Comparison of ENCODE assay signal across 18 cellular contexts in the genomic region with DNA sequence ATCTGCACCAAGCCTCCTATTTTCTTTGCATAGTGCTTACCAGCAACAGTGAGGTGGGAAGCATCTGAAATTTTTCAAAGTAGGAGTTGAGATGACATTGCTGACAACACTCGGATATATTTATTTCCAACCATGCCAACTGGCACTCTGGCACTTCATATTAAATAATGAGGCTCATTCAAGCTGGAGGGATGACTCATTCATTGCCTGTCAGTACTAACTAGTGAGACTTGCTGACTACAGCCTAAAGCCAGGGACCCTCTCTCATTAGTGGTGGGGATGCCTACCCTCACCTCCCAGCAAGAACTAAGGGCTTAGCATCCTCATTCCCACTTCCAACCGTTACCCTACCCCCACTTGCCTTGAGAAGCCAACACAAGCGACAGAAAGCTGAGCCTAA.
DNase-seq lines count a peak whose midpoint lies in the region; ATAC-seq, FAIRE-seq and TF ChIP-seq lines count a peak whose summit lies in the region.
"Had no signal": no experiment of that assay in that cellular context is flagged by ENCODE, and none has a peak within 500 bp of the region (broad histone marks: within the 10 kb centered on the region; RNA-seq: fewer than 3 reads in every experiment).

No MANE protein-coding gene starts in this region.

- no peaks in the 10 kb centered on the region for H3K79me1 ChIP-seq in trophoblast cell (ENCODE audit: low read length)

- no peak overlapping the region for H2AK5ac ChIP-seq in trophoblast cell (ENCODE audit: low read length)

- no peaks in the 10 kb centered on the region for H4K20me1 ChIP-seq in keratinocyte (ENCODE audit: control insufficient read depth, extremely low read depth, insufficient read depth, low read length)

- H4K91ac ChIP-seq in trophoblast cell (ENCODE audit: low read depth, low read length): no peak overlapping the region

- H3K9ac ChIP-seq in keratinocyte (ENCODE audit: control insufficient read depth, extremely low read depth, insufficient read depth, low read length) (no peak overlapping the region), trophoblast cell (ENCODE audit: low read length) (no peak overlapping the region)
- H3K9ac ChIP-seq: KMS-11 had no signal

- no peaks in the 10 kb centered on the region for H3K9me3 ChIP-seq in AG04450 (ENCODE audit: control insufficient read depth, insufficient read depth, low read length)
- H3K9me3 ChIP-seq in keratinocyte (ENCODE audit: control insufficient read depth, low read depth, low read length): no peaks in the 10 kb centered on the region
- H3K9me3 ChIP-seq in trophoblast cell (ENCODE audit: insufficient read depth, low read depth, low read length): no peaks in the 10 kb centered on the region
- H3K9me3 ChIP-seq: HAP-1 had no signal

- H3K79me2 ChIP-seq in keratinocyte (ENCODE audit: control insufficient read depth, insufficient read depth, low read length): no peaks in the 10 kb centered on the region
- H3K79me2 ChIP-seq in trophoblast cell (ENCODE audit: control insufficient read depth, insufficient read depth, low read length, poor library complexity): no peaks in the 10 kb centered on the region

- CTCF ChIA-PET in AG04450 (lab: Charles Lee): no interaction called here

- no peak overlapping the region for H3K23ac ChIP-seq in trophoblast cell (ENCODE audit: low read length)

- H4K12ac ChIP-seq in trophoblast cell (ENCODE audit: low read depth, low read length): no peak overlapping the region

- no peak for DNase-seq in AG04450 (ENCODE audit: low read depth, low spot score)
- DNase-seq in NCI-H1105 (lab: John Stamatoyannopoulos, UW): peak; percentile 74
- peak; percentile 60 for DNase-seq in astrocyte of the hippocampus (ENCODE audit: low read depth, low spot score)
- no peak for DNase-seq in keratinocyte (ENCODE audit: low read depth, low spot score)
- DNase-seq in trophoblast cell: no peak
- no peak for DNase-seq in NOMO-1 treated with dmso at 0.1 percent for 144 hours (lab: John Stamatoyannopoulos, UW; ENCODE audit: unreplicated experiment)
- no peak for DNase-seq in mesenteric fat pad (ENCODE audit: low spot score)
- DNase-seq: activated CD8-positive, alpha-beta memory T cell treated with anti-CD3 and anti-CD28 coated beads, Interleukin-2, amount 10 ng/mL, durations not matched to agents 7 days and 5 days; effector memory CD8-positive, alpha-beta T cell; glutamatergic neuron; NCI-H1930; spleen; stimulated activated naive CD8-positive, alpha-beta T cell treated with anti-CD3 and anti-CD28 coated beads, Interleukin-15, Interleukin-2, amounts not matched to agents 100 U/mL and 50 U/mL, for 24 hours had no signal

- peaks cover 12% of the 10 kb centered on the region for H3K4me1 ChIP-seq in keratinocyte (ENCODE audit: control insufficient read depth, extremely low read depth, insufficient read depth, low read length)
- no peaks in the 10 kb centered on the region for H3K4me1 ChIP-seq in trophoblast cell (ENCODE audit: control insufficient read depth in 1 of 2, insufficient read depth in 2 of 2, low read length in 2 of 2)
- H3K4me1 ChIP-seq: HAP-1, spleen had no signal

- no peaks in the 10 kb centered on the region for H3K27me3 ChIP-seq in AG04450 (ENCODE audit: control insufficient read depth, insufficient read depth, low read length)
- H3K27me3 ChIP-seq in keratinocyte (ENCODE audit: control insufficient read depth, extremely low read depth, insufficient read depth, low read length): no peaks in the 10 kb centered on the region
- H3K27me3 ChIP-seq in trophoblast cell (ENCODE audit: insufficient read depth, low read length): no peaks in the 10 kb centered on the region
- H3K27me3 ChIP-seq: spleen had no signal

- H3K9me1 ChIP-seq in keratinocyte (ENCODE audit: control insufficient read depth, extremely low read depth, insufficient read depth, low read length): no peaks in the 10 kb centered on the region

- no peak overlapping the region for H4K8ac ChIP-seq in trophoblast cell (ENCODE audit: low read depth, low read length)

- no peak overlapping the region for H3K4me2 ChIP-seq in keratinocyte (ENCODE audit: control insufficient read depth, extremely low read depth, insufficient read depth, low read depth, low read length)
- no peak overlapping the region for H3K4me2 ChIP-seq in trophoblast cell (ENCODE audit: low read length)
- H3K4me2 ChIP-seq: KMS-11 had no signal

- H3K4ac ChIP-seq in trophoblast cell (ENCODE audit: low read depth, low read length): no peak overlapping the region

- no CpG with 5 or more reads among the region's 3 CpGs for WGBS in trophoblast cell (ENCODE audit: extremely low coverage, insufficient coverage, insufficient read length)

- H2BK5ac ChIP-seq in trophoblast cell (ENCODE audit: low read depth, low read length, poor library complexity): no peak overlapping the region

- H2AFZ ChIP-seq in keratinocyte (ENCODE audit: control insufficient read depth, low read length): no peak overlapping the region
- H2AFZ ChIP-seq in trophoblast cell (ENCODE audit: insufficient read depth, low read length, poor library complexity): no peak overlapping the region

- peak; percentile 52 for FAIRE-seq in keratinocyte (lab: Jason Lieb, UNC)
- FAIRE-seq: D721Med had no signal

- TF ChIP-seq CTCF in AG04450 (IDR thresholded peaks at IDR 0.05; ENCODE audit: low read depth, low read length) (no peak), keratinocyte (optimal IDR thresholded peaks at IDR 0.05 in 1 of 3, IDR thresholded peaks at IDR 0.05 in 1 of 3, conservative IDR thresholded peaks at IDR 0.05 in 1 of 3; ENCODE audit: extremely low read depth in 1 of 3, insufficient read depth in 2 of 3, low read length in 3 of 3) (no peak)

- POLR2A ChIA-PET in AG04450 (lab: Yijun Ruan, JAX): no interaction called here

- no peak overlapping the region for H2BK120ac ChIP-seq in trophoblast cell (ENCODE audit: insufficient read depth, low read length, poor library complexity)

- H3K4me3 ChIP-seq in AG04450 (ENCODE audit: low read depth, low read length) (no peak overlapping the region), keratinocyte (ENCODE audit: control insufficient read depth in 2 of 3, extremely low read depth in 1 of 3, insufficient read depth in 2 of 3, low read depth in 1 of 3, low read length in 3 of 3) (no peak overlapping the region), trophoblast cell (ENCODE audit: low read depth, low read length) (no peak overlapping the region)
- H3K4me3 ChIP-seq: HAP-1, spleen had no signal

- no peak overlapping the region for H2BK12ac ChIP-seq in trophoblast cell (ENCODE audit: low read length)

- peak overlapping the region; percentile 40 for H3K27ac ChIP-seq in AG04450 (ENCODE audit: low read depth, low read length)
- H3K27ac ChIP-seq in keratinocyte (ENCODE audit: control insufficient read depth, insufficient read depth, low read length): no peak overlapping the region
- H3K27ac ChIP-seq in trophoblast cell (ENCODE audit: low read depth, low read length): no peak overlapping the region
- H3K27ac ChIP-seq: HL-60, KMS-11, spleen had no signal

- ATAC-seq in GM18870 (IDR thresholded peaks at IDR 0.05; ENCODE audit: unreplicated experiment): no peak
- ATAC-seq: activated CD8-positive, alpha-beta memory T cell treated with anti-CD3 and anti-CD28 coated beads, Interleukin-2, amount 10 ng/mL, durations not matched to agents 7 days and 5 days; effector memory CD8-positive, alpha-beta T cell; stimulated activated naive CD8-positive, alpha-beta T cell treated with anti-CD3 and anti-CD28 coated beads, Interleukin-15, Interleukin-2, amounts not matched to agents 100 U/mL and 50 U/mL, for 24 hours had no signal

- H3K36me3 ChIP-seq in keratinocyte (ENCODE audit: control insufficient read depth in 2 of 2, extremely low read depth in 1 of 2, insufficient read depth in 2 of 2, low read length in 2 of 2): no peaks in the 10 kb centered on the region
- H3K36me3 ChIP-seq in trophoblast cell (ENCODE audit: control insufficient read depth in 1 of 2, insufficient read depth in 2 of 2, low read length in 2 of 2): no peaks in the 10 kb centered on the region
- H3K36me3 ChIP-seq: HAP-1, spleen had no signal

- H3K14ac ChIP-seq in trophoblast cell (ENCODE audit: low read length): no peak overlapping the region

- dilution Hi-C loops in keratinocyte (cut with MboI; ENCODE audit: extremely low pct_ligation_motif_present, low sequenced_read_pairs): no loop called here

- no peak overlapping the region for H3K18ac ChIP-seq in trophoblast cell (ENCODE audit: low read length)

Comparison
In these comparisons a context has a peak if more than half of its experiments do, and no peak if none do; other contexts are left out.
1. DNase-seq: peak in NCI-H1105 (single experiment) and astrocyte of the hippocampus (single experiment); none in AG04450 (single experiment), keratinocyte (single experiment), trophoblast cell (0 of 2), NOMO-1 treated with dmso at 0.1 percent for 144 hours (single experiment) and mesenteric fat pad (single experiment).